Comparison of ENCODE assay signal across 8 cellular contexts in the genomic region with DNA sequence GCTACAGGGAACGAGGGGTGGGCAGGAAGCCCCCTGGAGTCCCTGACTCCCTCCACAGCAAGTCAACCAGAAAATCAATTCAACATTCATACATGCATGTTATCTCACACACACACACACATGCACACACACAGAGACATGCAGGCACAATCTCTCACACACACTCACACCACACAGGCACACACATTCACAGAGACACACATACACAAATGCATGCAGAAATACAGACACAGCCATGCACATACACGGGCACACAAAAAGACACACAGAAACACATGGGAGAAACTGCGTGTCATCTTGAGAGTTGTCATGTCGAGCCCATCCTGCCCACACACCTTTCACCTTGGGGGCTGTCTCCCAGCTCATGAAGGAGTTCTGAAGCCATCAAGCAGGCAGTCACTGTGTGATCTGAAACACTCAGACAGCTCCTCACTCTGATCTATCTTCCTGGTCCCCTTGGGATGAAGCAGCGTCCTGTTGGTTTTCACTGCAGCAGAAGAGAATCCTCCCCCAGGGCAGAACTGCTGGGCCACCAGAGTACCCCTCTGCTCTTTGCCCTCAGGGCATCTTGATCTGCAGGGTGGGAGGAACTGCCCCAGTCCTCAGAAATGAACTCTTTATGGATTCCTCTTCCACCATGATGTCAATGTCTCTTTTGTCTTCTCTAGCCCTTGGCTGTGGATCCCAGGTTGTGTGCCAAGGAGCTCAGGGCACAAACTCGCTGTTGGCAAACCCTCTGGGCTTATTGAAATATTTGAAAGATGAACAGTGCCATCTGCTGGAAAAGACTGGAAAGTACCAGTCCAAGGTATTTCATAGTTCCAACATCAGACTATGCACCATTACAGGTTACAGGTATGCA. TPM values are rescaled to one million over a fixed set of nuclear protein-coding genes. Genes with fewer than 3 reads are reported as not detected.
DNase-seq lines count a peak whose midpoint lies in the region; ATAC-seq and TF ChIP-seq lines count a peak whose summit lies in the region.

No MANE protein-coding gene starts in this region.

- H2BK15ac ChIP-seq in mesendoderm (replicated peaks; ENCODE audit: low read depth), result no peak overlapping the region

- DNase-seq in NCI-H524 (lab: John Stamatoyannopoulos, UW), result peak; percentile 56 to 85
- no peak for DNase-seq in NCI-H524 treated with DMSO at 0.1 percent for 48 hours (lab: John Stamatoyannopoulos, UW)
- DNase-seq in NCI-H2227 (lab: John Stamatoyannopoulos, UW; ENCODE audit: unreplicated experiment), result peak; percentile 70
- DNase-seq in activated CD4-positive, alpha-beta T cell treated with anti-CD3 and anti-CD28 coated beads, Interleukin-2, amount 10 ng/mL, durations not matched to agents 24 days and 14 days, result peak; percentile 89
- peak; percentile 63 to 70 (median 66) for DNase-seq in effector memory CD8-positive, alpha-beta T cell
- peak; percentile 60 for DNase-seq in mesendoderm
- DNase-seq in type B pancreatic cell (ENCODE audit: extremely low spot score, unreplicated experiment), result no peak

- TF ChIP-seq CTCF in type B pancreatic cell (conservative IDR thresholded peaks at IDR 0.05), result peak; percentile 86

- H2BK5ac ChIP-seq in mesendoderm (ENCODE audit: low read length), result no peak overlapping the region

- peak; percentile 73 for ATAC-seq in HG02798 (IDR thresholded peaks at IDR 0.05; ENCODE audit: poor library complexity, unreplicated experiment)
- peak; percentile 81 for ATAC-seq in effector memory CD8-positive, alpha-beta T cell (replicated peaks)

- H3K79me1 ChIP-seq in mesendoderm (ENCODE audit: low read length), result no peaks in the 10 kb centered on the region

- no peak overlapping the region for H4K8ac ChIP-seq in mesendoderm (ENCODE audit: low read depth, low read length)

- no peak overlapping the region for H3K56ac ChIP-seq in mesendoderm (ENCODE audit: low read length)

- peaks cover 75% of the 10 kb centered on the region for H3K27me3 Mint-ChIP-seq in activated CD4-positive, alpha-beta T cell treated with anti-CD3 and anti-CD28 coated beads, Interleukin-2, amount 10 ng/mL, durations not matched to agents 24 days and 14 days
- peaks cover 62 to 82% of the 10 kb centered on the region in 2 donors for H3K27me3 Mint-ChIP-seq in effector memory CD8-positive, alpha-beta T cell
- H3K27me3 Mint-ChIP-seq in type B pancreatic cell, result peaks cover 83% of the 10 kb centered on the region

- H3K4me1 Mint-ChIP-seq in activated CD4-positive, alpha-beta T cell treated with anti-CD3 and anti-CD28 coated beads, Interleukin-2, amount 10 ng/mL, durations not matched to agents 24 days and 14 days, result peaks cover 16% of the 10 kb centered on the region
- peaks cover 15 to 17% of the 10 kb centered on the region in 2 donors for H3K4me1 Mint-ChIP-seq in effector memory CD8-positive, alpha-beta T cell (ENCODE audit: low read depth in 2 of 2)
- H3K4me1 Mint-ChIP-seq in type B pancreatic cell (ENCODE audit: unreplicated experiment), result peaks cover 4% of the 10 kb centered on the region

- no peak overlapping the region for H3K23ac ChIP-seq in mesendoderm (ENCODE audit: low read length)

- no peaks in the 10 kb centered on the region for H3K79me2 ChIP-seq in mesendoderm (ENCODE audit: control insufficient read depth, insufficient read depth, low read length)

- H3K4ac ChIP-seq in mesendoderm (ENCODE audit: low read depth, low read length), result no peak overlapping the region

- no peaks in the 10 kb centered on the region for H3K4me1 ChIP-seq in mesendoderm (ENCODE audit: control insufficient read depth, low read depth, low read length)

- H3K27ac ChIP-seq in mesendoderm (ENCODE audit: low read depth, low read length), result no peak overlapping the region

- peaks cover 15% of the 10 kb centered on the region for H3K27me3 ChIP-seq in mesendoderm (ENCODE audit: insufficient read depth, low read length, poor library complexity)

- H3K18ac ChIP-seq in mesendoderm (ENCODE audit: low read length), result no peak overlapping the region

- H2AK5ac ChIP-seq in mesendoderm (ENCODE audit: low read length), result no peak overlapping the region

- intact Hi-C loops in activated CD4-positive, alpha-beta T cell treated with anti-CD3 and anti-CD28 coated beads, Interleukin-2, amount 10 ng/mL, durations not matched to agents 24 days and 14 days (cut with micrococcal nuclease), result loop anchor here (1.0 kb wide), 2 partner anchors 82 to 182 kb away; no protein-coding TSS in a partner anchor

- H3K4me3 ChIP-seq in mesendoderm (ENCODE audit: low read length), result no peak overlapping the region

- H3K9me3 Mint-ChIP-seq in activated CD4-positive, alpha-beta T cell treated with anti-CD3 and anti-CD28 coated beads, Interleukin-2, amount 10 ng/mL, durations not matched to agents 24 days and 14 days, result no peaks in the 10 kb centered on the region
- H3K9me3 Mint-ChIP-seq in effector memory CD8-positive, alpha-beta T cell, result no peaks in the 10 kb centered on the region
- no peaks in the 10 kb centered on the region for H3K9me3 Mint-ChIP-seq in type B pancreatic cell

- no peak overlapping the region for H3K9ac ChIP-seq in mesendoderm (ENCODE audit: low read length)

- no peak overlapping the region for H4K5ac ChIP-seq in mesendoderm (ENCODE audit: low read length)

- no peak overlapping the region for H3K27ac Mint-ChIP-seq in activated CD4-positive, alpha-beta T cell treated with anti-CD3 and anti-CD28 coated beads, Interleukin-2, amount 10 ng/mL, durations not matched to agents 24 days and 14 days
- no peak overlapping the region for H3K27ac Mint-ChIP-seq in effector memory CD8-positive, alpha-beta T cell
- H3K27ac Mint-ChIP-seq in type B pancreatic cell, result no peak overlapping the region

- no peak overlapping the region for H3K4me2 ChIP-seq in mesendoderm (ENCODE audit: low read length)

- no peaks in the 10 kb centered on the region for H3K36me3 Mint-ChIP-seq in activated CD4-positive, alpha-beta T cell treated with anti-CD3 and anti-CD28 coated beads, Interleukin-2, amount 10 ng/mL, durations not matched to agents 24 days and 14 days (ENCODE audit: low read depth)
- H3K36me3 Mint-ChIP-seq in effector memory CD8-positive, alpha-beta T cell (ENCODE audit: insufficient read depth), result peaks cover 4% of the 10 kb centered on the region
- no peaks in the 10 kb centered on the region for H3K36me3 Mint-ChIP-seq in type B pancreatic cell

- H3K36me3 ChIP-seq in mesendoderm (ENCODE audit: control insufficient read depth, insufficient read depth, low read length), result no peaks in the 10 kb centered on the region

- no CpG with 5 or more reads among the region's 6 CpGs for WGBS in mesendoderm (ENCODE audit: extremely low coverage, insufficient coverage, low lambda C conversion rate)

- no peak overlapping the region for H2BK120ac ChIP-seq in mesendoderm (ENCODE audit: low read depth, low read length)

- H3K4me3 Mint-ChIP-seq in activated CD4-positive, alpha-beta T cell treated with anti-CD3 and anti-CD28 coated beads, Interleukin-2, amount 10 ng/mL, durations not matched to agents 24 days and 14 days, result no peak overlapping the region
- H3K4me3 Mint-ChIP-seq in effector memory CD8-positive, alpha-beta T cell, result no peak overlapping the region
- peak overlapping the region; percentile 34 for H3K4me3 Mint-ChIP-seq in type B pancreatic cell

RNA-seq across cellular contexts. Expression of gene RAET1L, which starts 8.8 kb away (rescaled TPM):
- not detected in 2 replicates for total RNA-seq in activated CD4-positive, alpha-beta T cell treated with anti-CD3 and anti-CD28 coated beads, Interleukin-2, amount 10 ng/mL, durations not matched to agents 24 days and 14 days
- polyA plus RNA-seq in mesendoderm (2013, experiment 1 of 2), result not detected
- polyA plus RNA-seq in mesendoderm (2013, experiment 2 of 2), result not detected
- not detected in 2 replicates for total RNA-seq in type B pancreatic cell (ENCODE audit: low replicate concordance)

RNA-seq across cellular contexts. Expression of gene ULBP3, which starts 52.4 kb away (rescaled TPM):
- total RNA-seq in activated CD4-positive, alpha-beta T cell treated with anti-CD3 and anti-CD28 coated beads, Interleukin-2, amount 10 ng/mL, durations not matched to agents 24 days and 14 days, result 0.47 and 0.57 TPM in 2 replicates
- 4.1 TPM for polyA plus RNA-seq in mesendoderm (2013, experiment 1 of 2)
- 4.0 TPM for polyA plus RNA-seq in mesendoderm (2013, experiment 2 of 2)
- total RNA-seq in type B pancreatic cell (ENCODE audit: low replicate concordance), result 4.4 and 12.4 TPM in 2 replicates

RNA-seq across cellular contexts. Expression of gene ULBP1, which starts 52.8 kb away (rescaled TPM):
- total RNA-seq in activated CD4-positive, alpha-beta T cell treated with anti-CD3 and anti-CD28 coated beads, Interleukin-2, amount 10 ng/mL, durations not matched to agents 24 days and 14 days, result 0.49 and 0.76 TPM in 2 replicates
- 1.2 TPM for polyA plus RNA-seq in mesendoderm (2013, experiment 1 of 2)
- 1.2 TPM for polyA plus RNA-seq in mesendoderm (2013, experiment 2 of 2)
- 0.48 and 8.2 TPM in 2 replicates for total RNA-seq in type B pancreatic cell (ENCODE audit: low replicate concordance)

Comparison
In these comparisons a context has a peak if more than half of its experiments do, and no peak if none do; other contexts are left out.
1. DNase-seq: peak in NCI-H524 (2 of 2), NCI-H2227 (single experiment), activated CD4-positive, alpha-beta T cell treated with anti-CD3 and anti-CD28 coated beads, Interleukin-2, amount 10 ng/mL, durations not matched to agents 24 days and 14 days (single experiment), effector memory CD8-positive, alpha-beta T cell (3 of 3) and mesendoderm (single experiment); none in NCI-H524 treated with DMSO at 0.1 percent for 48 hours (single experiment) and type B pancreatic cell (single experiment).